7 cellular contexts compared by ENCODE assay signal in genomic region chr2:130371723-130372054, GRCh38. TPM values are rescaled to one million over a fixed set of nuclear protein-coding genes. Genes with fewer than 3 reads are reported as not detected.
DNase-seq lines count a peak whose midpoint lies in the region; ATAC-seq, FAIRE-seq and TF ChIP-seq lines count a peak whose summit lies in the region.

No MANE protein-coding gene starts in this region.

- no peaks in the 10 kb centered on the region for H3K9me2 ChIP-seq in HCT116 (ENCODE audit: insufficient read depth)

- H3K27ac ChIP-seq in HCT116 (ENCODE audit: low read depth, low read length), result peak overlapping the region; percentile 80

- H3K36me3 Mint-ChIP-seq in chondrocyte (ENCODE audit: low read depth), result peaks cover 13% of the 10 kb centered on the region

- TF ChIP-seq CTCF in HCT116 (IDR thresholded peaks at IDR 0.05 in 2 of 3, conservative IDR thresholded peaks at IDR 0.05 in 1 of 3; ENCODE audit: borderline replicate concordance in 1 of 3, insufficient read depth in 1 of 3, low read depth in 2 of 3, low read length in 2 of 3) (no peak), chondrocyte (IDR thresholded peaks at IDR 0.05) (no peak)

- peaks cover 46% of the 10 kb centered on the region for H3K4me1 Mint-ChIP-seq in chondrocyte (ENCODE audit: low read depth)

- no peak for ATAC-seq in HCT116

- H3K4me3 Mint-ChIP-seq in chondrocyte (ENCODE audit: unreplicated experiment), result peak overlapping the region; percentile 80

- no peaks in the 10 kb centered on the region for H3K9me3 ChIP-seq in HCT116 (ENCODE audit: control insufficient read depth in 1 of 2, insufficient read depth in 1 of 2, low read depth in 1 of 2, low read length in 2 of 2)
- H3K9me3 ChIP-seq in mononuclear cell (ENCODE audit: low read depth, low read length), result no peaks in the 10 kb centered on the region

- FAIRE-seq in GM18507 (lab: Jason Lieb, UNC), result peak; percentile 12

- no TSS peak for BruUV-seq in HCT116 (replicated peaks; lab: Mats Ljungman, UMichigan)

- DNase-seq in GM18507 (ENCODE audit: extremely low spot score, insufficient read length, low read depth) (no peak), HCT116 (ENCODE audit: low read depth, low spot score) (no peak), NCI-H774 (lab: John Stamatoyannopoulos, UW) (peak; percentile 36), chondrocyte (ENCODE audit: low spot score) (no peak), activated gamma-delta T cell (lab: John Stamatoyannopoulos, UW) (no peak), HuH-7.5 (ENCODE audit: low spot score) (no peak)

- POLR2A ChIA-PET in HCT116 (lab: Charles Lee), result no interaction called here

- peak overlapping the region; percentile 90 for H3K4me2 ChIP-seq in HCT116 (ENCODE audit: low read length)

- intact Hi-C loops in HCT116 (cut with micrococcal nuclease), result loop anchor here (5.0 kb wide), 1 partner anchor 39 kb away; no protein-coding TSS in a partner anchor

- TF ChIP-seq POLR2A in HCT116 (IDR thresholded peaks at IDR 0.05; ENCODE audit: borderline replicate concordance, extremely low read depth, insufficient read depth, insufficient read length), result no peak

- H3K36me3 ChIP-seq in HCT116 (ENCODE audit: control insufficient read depth in 1 of 2, insufficient read depth in 2 of 2, low read length in 2 of 2), result peaks cover 0 to 6% of the 10 kb centered on the region in 2 experiments; a peak in 2 of 4 replicates

- H3K27ac Mint-ChIP-seq in chondrocyte (ENCODE audit: unreplicated experiment), result peak overlapping the region; percentile 88

- peaks cover 17 to 32% of the 10 kb centered on the region in 2 experiments; a peak in 3 of 4 replicates for H3K4me1 ChIP-seq in HCT116 (ENCODE audit: control insufficient read depth in 1 of 2, insufficient read depth in 2 of 2, low read length in 2 of 2)
- peaks cover 73% of the 10 kb centered on the region for H3K4me1 ChIP-seq in mononuclear cell (ENCODE audit: insufficient read depth, low read length)

- CTCF ChIA-PET in HCT116 (lab: Charles Lee), result no interaction called here

- 0 out of 2 replicates have a peak, but pooled peaks cover 7% of the 10 kb centered on the region for H3K79me2 ChIP-seq in HCT116 (ENCODE audit: insufficient read depth, low read length)

- H2AFZ ChIP-seq in HCT116 (ENCODE audit: low read depth, low read length, poor library complexity, severe bottlenecking), result no peak overlapping the region

- H3K27me3 ChIP-seq in HCT116 (ENCODE audit: insufficient read depth, low read length) (no peaks in the 10 kb centered on the region), mononuclear cell (ENCODE audit: insufficient read depth, low read length) (no peaks in the 10 kb centered on the region)

- no peaks in the 10 kb centered on the region for H3K27me3 Mint-ChIP-seq in chondrocyte (ENCODE audit: low read depth)

- TF ChIP-seq RAD21 in HCT116 (IDR thresholded peaks at IDR 0.05; ENCODE audit: low read depth), result no peak

- peak overlapping the region; percentile 75 to 82 for H3K4me3 ChIP-seq in HCT116 (replicated peaks in 1 of 2; ENCODE audit: low read depth in 1 of 2, low read length in 2 of 2)
- peak overlapping the region; percentile 72 for H3K4me3 ChIP-seq in mononuclear cell (ENCODE audit: low read length)

- RAD21 ChIA-PET in HCT116 (lab: Charles Lee; ENCODE audit: low non-redundant PET in 1 of 2, low total read pairs in 2 of 2, uncharacterized antibody in 2 of 2, unreplicated experiment in 2 of 2), result no interaction called here

- H3K9me3 Mint-ChIP-seq in chondrocyte (ENCODE audit: low read depth), result peaks cover 3% of the 10 kb centered on the region

- H3K9ac ChIP-seq in HCT116 (ENCODE audit: low read length), result peak overlapping the region; percentile 77

- no peaks in the 10 kb centered on the region for H4K20me1 ChIP-seq in HCT116 (ENCODE audit: insufficient read depth)

TF ChIP-seq in HCT116, 20 proteins besides CTCF, POLR2A, EP300 and RAD21:
- no peak for TF ChIP-seq CBX3 (IDR thresholded peaks at IDR 0.05; ENCODE audit: low read depth)
- TF ChIP-seq ELF1 (IDR thresholded peaks at IDR 0.05; ENCODE audit: borderline replicate concordance, low read depth), result no peak
- no peak for TF ChIP-seq ZNF274 (IDR thresholded peaks at IDR 0.05; ENCODE audit: low read depth, low read length)
- no peak for TF ChIP-seq CEBPB (IDR thresholded peaks at IDR 0.05; ENCODE audit: low read depth)
- TF ChIP-seq YY1 (IDR thresholded peaks at IDR 0.05; ENCODE audit: extremely low read depth, insufficient replicate concordance, low read depth, low read length), result no peak
- TF ChIP-seq POLR2AphosphoS5 (IDR thresholded peaks at IDR 0.05; ENCODE audit: low read depth, low read length), result no peak
- no peak for TF ChIP-seq EZH2 (IDR thresholded peaks at IDR 0.05)
- no peak for TF ChIP-seq SRF (IDR thresholded peaks at IDR 0.05; ENCODE audit: low read depth)
- TF ChIP-seq EGR1 (IDR thresholded peaks at IDR 0.05; ENCODE audit: low read depth), result no peak
- TF ChIP-seq FOSL1 (IDR thresholded peaks at IDR 0.05; ENCODE audit: low read depth), result no peak
- no peak for TF ChIP-seq EZH2phosphoT487 (IDR thresholded peaks at IDR 0.05; ENCODE audit: borderline replicate concordance)
- no peak for TF ChIP-seq ZBTB33 (IDR thresholded peaks at IDR 0.05; ENCODE audit: extremely low read depth, insufficient replicate concordance, low read length)
- TF ChIP-seq JUND (IDR thresholded peaks at IDR 0.05), result no peak
- TF ChIP-seq ZFX (IDR thresholded peaks at IDR 0.05), result no peak
- TF ChIP-seq TCF7L2 (IDR thresholded peaks at IDR 0.05; ENCODE audit: borderline replicate concordance, extremely low read depth, insufficient read depth, insufficient read length), result no peak
- no peak for TF ChIP-seq REST (IDR thresholded peaks at IDR 0.05; ENCODE audit: low read depth)
- TF ChIP-seq ATF3 (IDR thresholded peaks at IDR 0.05), result no peak
- no peak for TF ChIP-seq SP1 (IDR thresholded peaks at IDR 0.05; ENCODE audit: low read depth)
- no peak for TF ChIP-seq MAX (IDR thresholded peaks at IDR 0.05)

RNA-seq across cellular contexts. Expression of gene PTPN18, which starts 15.8 kb away (rescaled TPM):
- total RNA-seq in HCT116 (2021; ENCODE audit: unreplicated experiment) (52.4 TPM), chondrocyte (24.0 to 31.9 TPM (median 26.0 TPM) in 3 replicates), mononuclear cell (68.2 TPM)
- polyA plus RNA-seq in HCT116 (2012), result 27.1 and 27.9 TPM in 2 replicates

RNA-seq across cellular contexts. Expression of gene IMP4, which starts 29.0 kb away (rescaled TPM):
- total RNA-seq in HCT116 (2021; ENCODE audit: unreplicated experiment) (121 TPM), chondrocyte (43.5 to 50.1 TPM (median 48.4 TPM) in 3 replicates), mononuclear cell (55.6 TPM)
- 136 and 146 TPM in 2 replicates for polyA plus RNA-seq in HCT116 (2012)
